ENCODE assay signal across 25 cellular contexts in the genomic region with DNA sequence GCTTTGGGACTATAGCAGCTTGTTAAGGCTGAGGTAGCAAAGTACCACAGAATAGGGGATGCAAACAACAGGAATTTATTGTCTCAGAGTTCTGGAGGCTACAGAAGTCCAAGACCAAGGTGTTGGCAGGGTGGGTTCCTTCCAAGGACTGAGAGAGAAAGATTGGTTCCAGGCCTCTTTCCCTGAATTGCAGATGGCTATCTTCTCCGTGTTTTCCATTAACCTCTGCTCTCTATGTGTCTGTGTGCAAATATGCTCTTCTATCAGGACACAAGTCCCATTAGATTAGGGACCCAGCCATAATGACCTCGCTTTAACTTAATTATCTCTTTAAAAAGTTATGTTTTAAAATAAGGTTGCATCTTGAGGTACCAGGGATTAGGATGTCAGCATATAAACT.
"Had no signal": no experiment of that assay in that cellular context is flagged by ENCODE, and none has a peak within 500 bp of the region (broad histone marks: within the 10 kb centered on the region; RNA-seq: fewer than 3 reads in every experiment).

No MANE protein-coding gene starts in this region.

- H3K9ac ChIP-seq: parathyroid adenoma had no signal

- ATAC-seq: naive thymus-derived CD8-positive, alpha-beta T cell; natural killer cell treated with Interleukin-12 subunit alpha and Interleukin-12 subunit beta and Interleukin-15 and Interleukin-18, amount 100 ng/mL, for 72 hours; psoas muscle; right cardiac atrium; right lobe of liver; stimulated activated effector memory CD8-positive, alpha-beta T cell treated with anti-CD3 and anti-CD28 coated beads, Interleukin-12 subunit alpha, Interleukin-12 subunit beta, amount 100 ng/mL, for 72 hours; stimulated activated naive B cell treated with anti-CD40 and anti-IgM and Interleukin-4, amounts not matched to agents 10 μg/mL and 1 μg/mL and 100 μg/mL, for 72 hours; upper lobe of right lung had no signal

- H3K4me1 ChIP-seq: parathyroid adenoma, right lobe of liver, sigmoid colon, stomach, thyroid gland, tibial nerve, upper lobe of right lung, uterus had no signal

- H3K4me3 ChIP-seq: ovary, psoas muscle, right lobe of liver, sigmoid colon, stomach, thoracic aorta, thyroid gland, tibial nerve, upper lobe of right lung, uterus had no signal

- H3K9me3 ChIP-seq: ovary, psoas muscle, right lobe of liver, sigmoid colon, stomach, thoracic aorta, thyroid gland, tibial nerve, upper lobe of right lung, uterus had no signal

- DNase-seq: naive thymus-derived CD8-positive, alpha-beta T cell; nephron progenitor cell; occipital lobe; ovary; posterior cingulate gyrus; psoas muscle; right cardiac atrium; right lobe of liver; sigmoid colon; small intestine; stimulated activated CD4-positive, alpha-beta T cell treated with anti-CD3 and anti-CD28 coated beads, Interleukin-15, amount 100 ng/mL, for 24 hours; stimulated activated CD4-positive, alpha-beta T cell treated with anti-CD3 and anti-CD28 coated beads, Interleukin-2, amount 100 ng/mL, for 24 hours; stimulated activated CD4-positive, alpha-beta T cell treated with anti-CD3 and anti-CD28 coated beads, Interleukin-2, amount 100 ng/mL, for 48 hours; stimulated activated CD4-positive, alpha-beta T cell treated with anti-CD3 and anti-CD28 coated beads, Interleukin-4, amount 100 ng/mL, for 24 hours; stimulated activated naive B cell treated with anti-CD40 and anti-IgM and Interleukin-4, amounts not matched to agents 10 μg/mL and 1 μg/mL and 100 μg/mL, for 72 hours; stimulated activated naive CD4-positive, alpha-beta T cell treated with Interleukin-2 at 50 U/mL for 16 hours; stomach; thyroid gland; upper lobe of right lung; uterus had no signal

- H3K36me3 ChIP-seq: ovary, right lobe of liver, sigmoid colon, stomach, thoracic aorta, thyroid gland, tibial nerve, upper lobe of right lung, uterus had no signal

- H2AFZ ChIP-seq: parathyroid adenoma had no signal

- H3K27ac ChIP-seq: ovary, parathyroid adenoma, psoas muscle, right lobe of liver, sigmoid colon, stomach, thoracic aorta, thyroid gland, tibial nerve, upper lobe of right lung, uterus had no signal

- H3K27me3 ChIP-seq: ovary, right lobe of liver, sigmoid colon, stomach, thyroid gland, tibial nerve, upper lobe of right lung, uterus had no signal
